ENCODE assay signal across 28 cellular contexts in the genomic region with DNA sequence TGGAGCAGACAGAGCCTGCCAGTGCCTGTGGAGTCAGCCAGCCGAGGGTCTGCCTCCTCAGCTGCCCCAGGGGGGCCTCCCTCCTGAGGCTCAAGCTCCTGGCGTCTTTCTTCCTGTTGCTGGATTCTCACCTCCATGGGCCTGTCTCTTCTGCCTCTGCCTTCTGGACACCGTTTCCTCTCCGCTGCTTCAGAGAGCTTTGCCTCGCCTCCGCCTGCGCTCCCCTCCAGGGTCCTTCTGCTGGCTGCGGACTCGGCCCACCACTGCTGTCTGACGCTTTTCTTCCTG. TPM values are rescaled to one million over a fixed set of nuclear protein-coding genes. Genes with fewer than 3 reads are reported as not detected.
DNase-seq lines count a peak whose midpoint lies in the region; ATAC-seq and TF ChIP-seq lines count a peak whose summit lies in the region.
"Had no signal": no experiment of that assay in that cellular context is flagged by ENCODE, and none has a peak within 500 bp of the region (broad histone marks: within the 10 kb centered on the region; RNA-seq: fewer than 3 reads in every experiment).

No MANE protein-coding gene starts in this region.

- peaks cover 26% of the 10 kb centered on the region for H3K36me3 ChIP-seq in osteoblast (ENCODE audit: insufficient read depth, low read length)
- peaks cover 0 to 31% (median 9%) of the 10 kb centered on the region in 3 donors for H3K36me3 ChIP-seq in tibial nerve
- H3K36me3 ChIP-seq: ovary had no signal

- 78% methylated on average over 10 of the region's 10 CpGs for WGBS in right cardiac atrium
- 82 to 83% methylated on average over 9 to 10 of the region's 10 CpGs for WGBS in tibial nerve, 2 donors

- H3K9me3 ChIP-seq in right cardiac atrium (ENCODE audit: control insufficient read depth, low read length) (no peaks in the 10 kb centered on the region), osteoblast (ENCODE audit: low read depth, low read length) (no peaks in the 10 kb centered on the region), tibial nerve (no peaks in the 10 kb centered on the region)
- H3K9me3 ChIP-seq: esophagus muscularis mucosa, MG63, ovary, right lobe of liver had no signal

- H3K4me1 Mint-ChIP-seq in T-helper 2 cell treated with Interferon-gamma antibody and Interleukin-4, amounts not matched to agents 5 μg/mL and 100 μg/mL, for 36 hours (ENCODE audit: low read depth) = no peaks in the 10 kb centered on the region
- H3K4me1 Mint-ChIP-seq: activated CD4-positive, alpha-beta memory T cell treated with anti-CD3 and anti-CD28 coated beads, Interleukin-2, amount 10 ng/mL, durations not matched to agents 7 days and 5 days; T-cell had no signal

- TF ChIP-seq EP300 in tibial nerve (IDR thresholded peaks at IDR 0.05) = no peak

- DNase-seq in left cardiac atrium = peak; percentile 12
- DNase-seq in Right ventricle myocardium inferior (ENCODE audit: missing footprints) = no peak
- DNase-seq in right cardiac atrium = no peak
- DNase-seq in osteoblast (ENCODE audit: insufficient read length, low spot score, missing footprints) = peak; percentile 50
- DNase-seq in tibial nerve (ENCODE audit: low spot score in 2 of 2) = no peak
- no peak for DNase-seq in NCI-H187 (lab: John Stamatoyannopoulos, UW)
- DNase-seq in NCI-H187 treated with DMSO at 0.1 percent for 48 hours (lab: John Stamatoyannopoulos, UW) = no peak
- DNase-seq in T-helper 2 cell treated with Interferon-gamma antibody and Interleukin-4, amounts not matched to agents 5 μg/mL and 100 μg/mL, for 36 hours (ENCODE audit: low spot score) = no peak
- DNase-seq: activated CD4-positive, alpha-beta memory T cell treated with anti-CD3 and anti-CD28 coated beads, Interleukin-2, amount 10 ng/mL, durations not matched to agents 7 days and 5 days; activated CD4-positive, CD25-positive, alpha-beta regulatory T cell treated with anti-CD3 and anti-CD28 coated beads, Interleukin-2, amount 50 U/mL, for 72 hours; activated naive CD8-positive, alpha-beta T cell treated with anti-CD3 and anti-CD28 coated beads, Interleukin-2, amount 10 ng/mL, durations not matched to agents 7 days and 5 days; effector memory CD8-positive, alpha-beta T cell; GF-D8; H7; KBM-7; mesenchymal stem cell; MG63; naive B cell; NCI-H2107; NCI-H446 treated with DMSO at 0.1 percent for 48 hours; OCI-M1; SIG-M5; stimulated activated CD4-positive, alpha-beta T cell treated with anti-CD3 and anti-CD28 coated beads, Interleukin-15, amount 100 ng/mL, for 24 hours; T-cell had no signal

- H3K4me1 ChIP-seq in right cardiac atrium (ENCODE audit: control insufficient read depth, insufficient read depth, low read length) (peaks cover 17% of the 10 kb centered on the region), osteoblast (ENCODE audit: insufficient read depth, low read length) (peaks cover 20% of the 10 kb centered on the region), tibial nerve (peaks cover 0 to 98% (median 42%) of the 10 kb centered on the region in 4 donors)

- no peaks in the 10 kb centered on the region for H3K79me2 ChIP-seq in osteoblast (ENCODE audit: insufficient read depth, low read length)

- H3K36me3 Mint-ChIP-seq in T-helper 2 cell treated with Interferon-gamma antibody and Interleukin-4, amounts not matched to agents 5 μg/mL and 100 μg/mL, for 36 hours (ENCODE audit: low read depth) = no peaks in the 10 kb centered on the region
- H3K36me3 Mint-ChIP-seq: activated naive CD8-positive, alpha-beta T cell treated with anti-CD3 and anti-CD28 coated beads, Interleukin-2, amount 10 ng/mL, durations not matched to agents 7 days and 5 days; T-cell had no signal

- TF ChIP-seq CTCF in osteoblast (IDR thresholded peaks at IDR 0.05; ENCODE audit: extremely low read depth, low read depth, low read length) (no peak), tibial nerve (IDR thresholded peaks at IDR 0.05) (no peak)

- H3K27me3 Mint-ChIP-seq in T-helper 2 cell treated with Interferon-gamma antibody and Interleukin-4, amounts not matched to agents 5 μg/mL and 100 μg/mL, for 36 hours (ENCODE audit: low read depth) = peaks cover 9% of the 10 kb centered on the region
- H3K27me3 Mint-ChIP-seq: naive B cell had no signal

- H3K4me2 ChIP-seq in osteoblast (ENCODE audit: insufficient read depth, low read length) = no peak overlapping the region

- no peak overlapping the region for H3K4me3 ChIP-seq in right cardiac atrium (ENCODE audit: low read length)
- no peak overlapping the region for H3K4me3 ChIP-seq in osteoblast (ENCODE audit: insufficient read depth, low read length)
- H3K4me3 ChIP-seq in tibial nerve = no peak overlapping the region
- H3K4me3 ChIP-seq: esophagus muscularis mucosa, MG63, ovary, right lobe of liver had no signal

- no peak overlapping the region for H3K4me3 Mint-ChIP-seq in T-helper 2 cell treated with Interferon-gamma antibody and Interleukin-4, amounts not matched to agents 5 μg/mL and 100 μg/mL, for 36 hours
- H3K4me3 Mint-ChIP-seq: activated CD4-positive, alpha-beta memory T cell treated with anti-CD3 and anti-CD28 coated beads, Interleukin-2, amount 10 ng/mL, durations not matched to agents 7 days and 5 days; activated naive CD8-positive, alpha-beta T cell treated with anti-CD3 and anti-CD28 coated beads, Interleukin-2, amount 10 ng/mL, durations not matched to agents 7 days and 5 days; effector memory CD8-positive, alpha-beta T cell; T-cell had no signal

- TF ChIP-seq POLR2A in tibial nerve (IDR thresholded peaks at IDR 0.05) = no peak

- ATAC-seq in left cardiac atrium (no peak), Right ventricle myocardium inferior (no peak), right cardiac atrium (no peak)
- ATAC-seq: effector memory CD8-positive, alpha-beta T cell; right lobe of liver; T-cell had no signal

- H3K27ac Mint-ChIP-seq in T-helper 2 cell treated with Interferon-gamma antibody and Interleukin-4, amounts not matched to agents 5 μg/mL and 100 μg/mL, for 36 hours = no peak overlapping the region
- H3K27ac Mint-ChIP-seq: activated CD4-positive, alpha-beta memory T cell treated with anti-CD3 and anti-CD28 coated beads, Interleukin-2, amount 10 ng/mL, durations not matched to agents 7 days and 5 days; activated naive CD8-positive, alpha-beta T cell treated with anti-CD3 and anti-CD28 coated beads, Interleukin-2, amount 10 ng/mL, durations not matched to agents 7 days and 5 days; effector memory CD8-positive, alpha-beta T cell; T-cell had no signal

- H3K27me3 ChIP-seq in right cardiac atrium (ENCODE audit: control insufficient read depth, insufficient read depth) (no peaks in the 10 kb centered on the region), osteoblast (ENCODE audit: insufficient read depth, low read length) (no peaks in the 10 kb centered on the region), tibial nerve (no peaks in the 10 kb centered on the region)
- H3K27me3 ChIP-seq: esophagus muscularis mucosa, MG63, ovary, right lobe of liver had no signal

- H2AFZ ChIP-seq in osteoblast (ENCODE audit: low read length) = no peak overlapping the region

- peak overlapping the region; percentile 84 for H3K27ac ChIP-seq in right cardiac atrium (ENCODE audit: low read length)
- H3K27ac ChIP-seq in osteoblast (ENCODE audit: low read depth, low read length) = no peak overlapping the region
- peak overlapping the region; percentile 33 to 86 (median 62) for H3K27ac ChIP-seq in tibial nerve
- H3K27ac ChIP-seq: right lobe of liver had no signal

- H4K20me1 ChIP-seq in osteoblast (ENCODE audit: insufficient read depth, low read length) = peaks cover 4% of the 10 kb centered on the region

- intact Hi-C loops in left cardiac atrium (cut with DNase I) = no loop called here
- intact Hi-C loops in Right ventricle myocardium inferior (cut with DNase I) = loop anchor here (10.0 kb wide), 1 partner anchor 196 kb away; no protein-coding TSS in a partner anchor
- intact Hi-C loops in right cardiac atrium (cut with DNase I) = loop anchor here (5.0 to 10.0 kb wide), 3 partner anchors 56 to 66 kb away; no protein-coding TSS in a partner anchor

- no peaks in the 10 kb centered on the region for H3K9me3 Mint-ChIP-seq in T-helper 2 cell treated with Interferon-gamma antibody and Interleukin-4, amounts not matched to agents 5 μg/mL and 100 μg/mL, for 36 hours
- H3K9me3 Mint-ChIP-seq: activated CD4-positive, alpha-beta memory T cell treated with anti-CD3 and anti-CD28 coated beads, Interleukin-2, amount 10 ng/mL, durations not matched to agents 7 days and 5 days; activated naive CD8-positive, alpha-beta T cell treated with anti-CD3 and anti-CD28 coated beads, Interleukin-2, amount 10 ng/mL, durations not matched to agents 7 days and 5 days; effector memory CD8-positive, alpha-beta T cell; naive B cell; T-cell had no signal

RNA-seq across cellular contexts. Expression of a gene that starts 10.2 kb away (rescaled TPM):
- 100 to 1,000 TPM; 503 to 769 TPM for total RNA-seq in left cardiac atrium
- total RNA-seq in Right ventricle myocardium inferior = 587 TPM
- 100 to 1,000 TPM; 552 to 675 (median 584) TPM for total RNA-seq in right cardiac atrium
- polyA plus RNA-seq in right cardiac atrium = 625 TPM
- 2.7 and 4.0 TPM in 2 replicates for total RNA-seq in osteoblast
- total RNA-seq in tibial nerve = 10 to 100 TPM; 58.4 to 71.5 (median 63.5) TPM

RNA-seq across cellular contexts. Expression of a gene that starts 10.4 kb away (rescaled TPM):
- total RNA-seq in left cardiac atrium (1 to 10 TPM; 2.9 to 3.0 TPM), Right ventricle myocardium inferior (5.5 TPM), right cardiac atrium (1 to 10 TPM; 4.0 to 9.3 (median 5.2) TPM), osteoblast (under 0.01 TPM in 1 of 2 replicates, not detected in the other), tibial nerve (1 to 10 TPM in 3 of 4 donors, under 1 TPM in 1; 0.30 to 9.0 (median 4.6) TPM)
- polyA plus RNA-seq in right cardiac atrium = 3.3 TPM
- total RNA-seq: HT1080, T-cell had no signal

RNA-seq across cellular contexts. Expression of a gene that starts 50.2 kb away (rescaled TPM):
- total RNA-seq in left cardiac atrium = 10 to 100 TPM; 27.2 to 28.2 TPM
- 30.5 TPM for total RNA-seq in Right ventricle myocardium inferior
- 10 to 100 TPM; 25.1 to 30.8 (median 26.4) TPM for total RNA-seq in right cardiac atrium
- 19.3 TPM for polyA plus RNA-seq in right cardiac atrium
- total RNA-seq in osteoblast = 27.1 and 29.2 TPM in 2 replicates
- total RNA-seq in tibial nerve = 10 to 100 TPM; 24.7 to 41.6 (median 33.2) TPM

Comparison
In these comparisons a context has a peak if more than half of its experiments do, and no peak if none do; other contexts are left out.
1. DNase-seq: peak in left cardiac atrium (single experiment) and osteoblast (single experiment); none in Right ventricle myocardium inferior (single experiment), right cardiac atrium (0 of 3), tibial nerve (0 of 2), NCI-H187 (0 of 2), NCI-H187 treated with DMSO at 0.1 percent for 48 hours (single experiment) and T-helper 2 cell treated with Interferon-gamma antibody and Interleukin-4, amounts not matched to agents 5 μg/mL and 100 μg/mL, for 36 hours (single experiment).
2. intact Hi-C loops: an anchor here in Right ventricle myocardium inferior (10.0 kb wide) and right cardiac atrium (5.0 to 10.0 kb wide); none called in left cardiac atrium.
3. RNA of a gene that starts 10.2 kb away (total RNA-seq): 503 to 769 TPM in left cardiac atrium, 552 to 675 TPM in right cardiac atrium, 587 TPM in Right ventricle myocardium inferior (single experiment) and 58.4 to 71.5 TPM in tibial nerve; 2.7 to 4.0 TPM in osteoblast; every median in the first group is over 10 times any median in the second.